10 cellular contexts compared by ENCODE assay signal in genomic region chr11:57294225-57295131, GRCh38. TPM values are rescaled to one million over a fixed set of nuclear protein-coding genes. Genes with fewer than 3 reads are reported as not detected.
DNase-seq lines count a peak whose midpoint lies in the region; ATAC-seq and TF ChIP-seq lines count a peak whose summit lies in the region.
"Had no signal": no experiment of that assay in that cellular context is flagged by ENCODE, and none has a peak within 500 bp of the region (broad histone marks: within the 10 kb centered on the region; RNA-seq: fewer than 3 reads in every experiment).

No MANE protein-coding gene starts in this region.

- no peaks in the 10 kb centered on the region for H3K4me1 ChIP-seq in colonic mucosa

- no peaks in the 10 kb centered on the region for H3K27me3 ChIP-seq in colonic mucosa

- no peaks in the 10 kb centered on the region for H3K4me1 Mint-ChIP-seq in activated T-cell treated with anti-CD3 and anti-CD28 coated beads, Interleukin-2, amount 50 U/mL, for 24 hours (ENCODE audit: low read depth)
- H3K4me1 Mint-ChIP-seq: activated naive CD8-positive, alpha-beta T cell treated with anti-CD3 and anti-CD28 coated beads for 36 hours had no signal

- H3K36me3 Mint-ChIP-seq in activated T-cell treated with anti-CD3 and anti-CD28 coated beads, Interleukin-2, amount 50 U/mL, for 24 hours (ENCODE audit: low read depth) = peaks cover 17% of the 10 kb centered on the region

- no peaks in the 10 kb centered on the region for H3K9me3 ChIP-seq in colonic mucosa

- peaks cover 5% of the 10 kb centered on the region for H3K36me3 ChIP-seq in colonic mucosa

- H3K27ac Mint-ChIP-seq in activated T-cell treated with anti-CD3 and anti-CD28 coated beads, Interleukin-2, amount 50 U/mL, for 24 hours = no peak overlapping the region
- H3K27ac Mint-ChIP-seq: activated naive CD8-positive, alpha-beta T cell treated with anti-CD3 and anti-CD28 coated beads for 36 hours; T-helper 1 cell treated with Interleukin-12 subunit alpha and Interleukin-12 subunit beta and Interleukin-4 antibody, amounts not matched to agents 30 μg/mL and 1 μg/mL, for 36 hours had no signal

- no peak overlapping the region for H3K4me3 ChIP-seq in colonic mucosa

- no peak overlapping the region for H3K4me3 Mint-ChIP-seq in activated T-cell treated with anti-CD3 and anti-CD28 coated beads, Interleukin-2, amount 50 U/mL, for 24 hours
- H3K4me3 Mint-ChIP-seq: activated naive CD8-positive, alpha-beta T cell treated with anti-CD3 and anti-CD28 coated beads for 36 hours; T-helper 1 cell treated with Interleukin-12 subunit alpha and Interleukin-12 subunit beta and Interleukin-4 antibody, amounts not matched to agents 30 μg/mL and 1 μg/mL, for 36 hours had no signal

- TF ChIP-seq CTCF in colonic mucosa (IDR thresholded peaks at IDR 0.05) = no peak

- H3K27ac ChIP-seq in colonic mucosa = no peak overlapping the region

- H3K9ac ChIP-seq in colonic mucosa (ENCODE audit: low read depth in 2 of 2, low read length in 2 of 2) = no peak overlapping the region

- DNase-seq in AG20443 (ENCODE audit: low spot score) = peak; percentile 54
- peak; percentile 71 for DNase-seq in M059J (ENCODE audit: low read depth)
- peak; percentile 66 for DNase-seq in colonic mucosa
- peak; percentile 89 for DNase-seq in myocyte (ENCODE audit: low read depth)
- DNase-seq in activated T-cell treated with anti-CD3 and anti-CD28 coated beads, Interleukin-2, amount 50 U/mL, for 24 hours = no peak
- DNase-seq in SKM-1 (lab: John Stamatoyannopoulos, UW; ENCODE audit: unreplicated experiment) = no peak
- no peak for DNase-seq in NCI-H128 (lab: John Stamatoyannopoulos, UW; ENCODE audit: unreplicated experiment)
- DNase-seq: activated naive CD8-positive, alpha-beta T cell treated with anti-CD3 and anti-CD28 coated beads for 36 hours had no signal

- H3K27me3 Mint-ChIP-seq in activated T-cell treated with anti-CD3 and anti-CD28 coated beads, Interleukin-2, amount 50 U/mL, for 24 hours = peaks cover 5% of the 10 kb centered on the region

- peaks cover 9% of the 10 kb centered on the region for H3K9me3 Mint-ChIP-seq in activated T-cell treated with anti-CD3 and anti-CD28 coated beads, Interleukin-2, amount 50 U/mL, for 24 hours

- no peak for ATAC-seq in GM18520 (IDR thresholded peaks at IDR 0.05; ENCODE audit: unreplicated experiment)

- intact Hi-C loops in colonic mucosa (cut with DNase I) = no loop called here

RNA-seq across cellular contexts. Expression of gene TNKS1BP1, which starts 30.3 kb away (rescaled TPM):
- 18.4 and 44.4 TPM in 2 replicates for total RNA-seq in M059J (2014; rRNA removed; shearing (Covaris generic))
- total RNA-seq in colonic mucosa = 100 to 1,000 TPM; 113 to 117 TPM
- total RNA-seq in myocyte = 75.6 and 86.1 TPM in 2 replicates
- 209 TPM for polyA plus RNA-seq in myocyte (2012)

RNA-seq across cellular contexts. Expression of gene SSRP1, which starts 41.2 kb away (rescaled TPM):
- 96.0 and 145 TPM in 2 replicates for total RNA-seq in M059J (2014; rRNA removed; shearing (Covaris generic))
- total RNA-seq in colonic mucosa = 100 to 1,000 TPM in 1 of 2 donors, 10 to 100 TPM in 1; 72.7 to 162 TPM
- total RNA-seq in myocyte = 81.9 and 90.8 TPM in 2 replicates
- polyA plus RNA-seq in myocyte (2012) = 83.4 TPM

RNA-seq across cellular contexts. Expression of gene P2RX3, which starts 43.7 kb away (rescaled TPM):
- total RNA-seq in M059J (2014; rRNA removed; shearing (Covaris generic)) = not detected in 2 replicates
- total RNA-seq in colonic mucosa (not detected), myocyte (not detected in 2 replicates)
- not detected for polyA plus RNA-seq in myocyte (2012)
- total RNA-seq: activated naive CD8-positive, alpha-beta T cell treated with anti-CD3 and anti-CD28 coated beads for 36 hours had no signal

RNA-seq across cellular contexts. Expression of gene APLNR, which starts 57.4 kb away (rescaled TPM):
- total RNA-seq in M059J (2014; rRNA removed; shearing (Covaris generic)) = not detected in 2 replicates
- total RNA-seq in colonic mucosa = 1 to 10 TPM; 2.5 to 7.1 TPM
- 0.05 TPM in 1 of 2 replicates, not detected in the other for total RNA-seq in myocyte
- 0.03 TPM for polyA plus RNA-seq in myocyte (2012)
- total RNA-seq: activated naive CD8-positive, alpha-beta T cell treated with anti-CD3 and anti-CD28 coated beads for 36 hours had no signal

Comparison
In these comparisons a context has a peak if more than half of its experiments do, and no peak if none do; other contexts are left out.
1. DNase-seq: peak in AG20443 (single experiment), M059J (single experiment), colonic mucosa (single experiment) and myocyte (single experiment); none in activated T-cell treated with anti-CD3 and anti-CD28 coated beads, Interleukin-2, amount 50 U/mL, for 24 hours (single experiment), SKM-1 (single experiment) and NCI-H128 (single experiment).